9 cellular contexts compared by ENCODE assay signal in genomic region chr17:43645765-43646481, GRCh38. TPM values are rescaled to one million over a fixed set of nuclear protein-coding genes. Genes with fewer than 3 reads are reported as not detected.
DNase-seq lines count a peak whose midpoint lies in the region; ATAC-seq, FAIRE-seq and TF ChIP-seq lines count a peak whose summit lies in the region.
"Had no signal": no experiment of that assay in that cellular context is flagged by ENCODE, and none has a peak within 500 bp of the region (broad histone marks: within the 10 kb centered on the region; RNA-seq: fewer than 3 reads in every experiment).

No MANE protein-coding gene starts in this region.

- POLR2A ChIA-PET in PC-9 (lab: Charles Lee; ENCODE audit: unreplicated experiment) = no interaction called here

- H3K4me3 ChIP-seq in mammary epithelial cell (replicated peaks in 1 of 3; ENCODE audit: insufficient read depth in 1 of 3, low read depth in 2 of 3, low read length in 3 of 3) (peak overlapping the region in 2 of 3 experiments; percentile 35 to 37), PC-9 (no peak overlapping the region)

- H3K9me2 ChIP-seq in PC-9 (ENCODE audit: insufficient read depth) = no peaks in the 10 kb centered on the region

- H3K4me3 Mint-ChIP-seq in stimulated activated naive B cell treated with anti-CD40 and anti-IgM and Interleukin-4, amounts not matched to agents 10 μg/mL and 1 μg/mL and 100 μg/mL, for 72 hours = peak overlapping the region; percentile 36 to 43

- in situ Hi-C loops in mammary epithelial cell (cut with MboI; ENCODE audit: low sequenced_read_pairs in 2 of 2) = no loop called here

- dilution Hi-C loops in mammary epithelial cell (cut with HindIII; ENCODE audit: low sequenced_read_pairs) = no loop called here

- H3K4me1 Mint-ChIP-seq in stimulated activated naive B cell treated with anti-CD40 and anti-IgM and Interleukin-4, amounts not matched to agents 10 μg/mL and 1 μg/mL and 100 μg/mL, for 72 hours = no peaks in the 10 kb centered on the region

- H2AFZ ChIP-seq in mammary epithelial cell (ENCODE audit: low read depth, low read length) = peak overlapping the region; percentile 77
- H2AFZ ChIP-seq in PC-9 = no peak overlapping the region

- no peak for FAIRE-seq in RCC 7860 (lab: Jason Lieb, UNC)

- peak in 1 of 2 donors; percentile 38 for ATAC-seq in stimulated activated naive B cell treated with anti-CD40 and anti-IgM and Interleukin-4, amounts not matched to agents 10 μg/mL and 1 μg/mL and 100 μg/mL, for 72 hours (replicated peaks)
- ATAC-seq in HG02623 (IDR thresholded peaks at IDR 0.05; ENCODE audit: unreplicated experiment) = no peak

- no peak overlapping the region for H3K27ac ChIP-seq in mammary epithelial cell (ENCODE audit: insufficient read depth, low read depth, low read length)
- H3K27ac ChIP-seq in PC-9 = no peak overlapping the region

- H3K79me2 ChIP-seq in mammary epithelial cell (ENCODE audit: insufficient read depth, low read length) = no peaks in the 10 kb centered on the region
- no peaks in the 10 kb centered on the region for H3K79me2 ChIP-seq in PC-9 (ENCODE audit: low read depth)

- WGBS in mammary epithelial cell (ENCODE audit: low coverage, missing lambda C conversion rate) = 23% methylated on average over 28 of the region's 72 CpGs

- H3K36me3 ChIP-seq in mammary epithelial cell (ENCODE audit: insufficient read depth, low read length) (no peaks in the 10 kb centered on the region), PC-9 (ENCODE audit: low read depth) (no peaks in the 10 kb centered on the region)

- peaks cover 6% of the 10 kb centered on the region; the same call in 1 of the 2 replicates for H3F3A ChIP-seq in PC-9 (ENCODE audit: insufficient read depth, low read depth)

- peak overlapping the region; percentile 88 for H3K4me2 ChIP-seq in mammary epithelial cell (ENCODE audit: insufficient read depth, low read depth, low read length)
- no peak overlapping the region for H3K4me2 ChIP-seq in PC-9

- no peak overlapping the region for H3K9ac ChIP-seq in mammary epithelial cell (ENCODE audit: insufficient read depth, low read length)

- BruUV-seq in mammary epithelial cell (replicated peaks; lab: Mats Ljungman, UMichigan) = no TSS peak
- BruUV-seq in PC-9 (replicated peaks; lab: Mats Ljungman, UMichigan) = no TSS peak

- no peaks in the 10 kb centered on the region for H3K27me3 ChIP-seq in mammary epithelial cell (ENCODE audit: insufficient read depth, low read length)
- H3K27me3 ChIP-seq in PC-9 (ENCODE audit: insufficient read depth, low read depth) = no peaks in the 10 kb centered on the region

- H3K4me1 ChIP-seq in mammary epithelial cell (ENCODE audit: insufficient read depth, low read length) (peaks cover 8% of the 10 kb centered on the region), PC-9 (replicated peaks; ENCODE audit: insufficient read depth) (no peaks in the 10 kb centered on the region)

- H3K9me3 ChIP-seq in mammary epithelial cell (replicated peaks; ENCODE audit: insufficient read depth, low read length) = no peaks in the 10 kb centered on the region
- no peaks in the 10 kb centered on the region for H3K9me3 ChIP-seq in PC-9 (ENCODE audit: insufficient read depth, low read depth)

- no peak overlapping the region for H3K27ac Mint-ChIP-seq in stimulated activated naive B cell treated with anti-CD40 and anti-IgM and Interleukin-4, amounts not matched to agents 10 μg/mL and 1 μg/mL and 100 μg/mL, for 72 hours

- no peak for TF ChIP-seq CTCF in mammary epithelial cell (conservative IDR thresholded peaks at IDR 0.05 in 1 of 2, IDR thresholded peaks at IDR 0.05 in 1 of 2; ENCODE audit: extremely low read depth in 1 of 2, insufficient read depth in 1 of 2, low read depth in 1 of 2, low read length in 2 of 2)
- TF ChIP-seq CTCF in PC-9 (conservative IDR thresholded peaks at IDR 0.05) = no peak

- CTCF ChIA-PET in mammary epithelial cell (lab: Charles Lee; ENCODE audit: low non-redundant PET) (no interaction called here), PC-9 (lab: Charles Lee) (no interaction called here)

- H3K27me3 Mint-ChIP-seq in stimulated activated naive B cell treated with anti-CD40 and anti-IgM and Interleukin-4, amounts not matched to agents 10 μg/mL and 1 μg/mL and 100 μg/mL, for 72 hours = peaks cover 39 to 57% of the 10 kb centered on the region in 2 donors

- H4K20me1 ChIP-seq in mammary epithelial cell (ENCODE audit: insufficient read depth, low read length) (no peaks in the 10 kb centered on the region), PC-9 (ENCODE audit: insufficient read depth) (no peaks in the 10 kb centered on the region)

- intact Hi-C loops in mammary epithelial cell (cut with micrococcal nuclease) = no loop called here
- intact Hi-C loops in PC-9 (cut with micrococcal nuclease; ENCODE audit: unreplicated experiment) = no loop called here

- H3K9me3 Mint-ChIP-seq in stimulated activated naive B cell treated with anti-CD40 and anti-IgM and Interleukin-4, amounts not matched to agents 10 μg/mL and 1 μg/mL and 100 μg/mL, for 72 hours = no peaks in the 10 kb centered on the region

- no peaks in the 10 kb centered on the region for H3K36me3 Mint-ChIP-seq in stimulated activated naive B cell treated with anti-CD40 and anti-IgM and Interleukin-4, amounts not matched to agents 10 μg/mL and 1 μg/mL and 100 μg/mL, for 72 hours

- DNase-seq in HuH-7 (ENCODE audit: low spot score) (peak; percentile 45), mammary epithelial cell (no peak), islet precursor cell (peak; percentile 84), PC-9 (no peak), RCC 7860 (ENCODE audit: low spot score) (no peak), NOMO-1 treated with DMSO at 0.1 percent for 48 hours (lab: John Stamatoyannopoulos, UW; ENCODE audit: unreplicated experiment) (no peak)
- no peak for DNase-seq in stimulated activated naive B cell treated with anti-CD40 and anti-IgM and Interleukin-4, amounts not matched to agents 10 μg/mL and 1 μg/mL and 100 μg/mL, for 72 hours
- DNase-seq: T-helper 2 cell had no signal

RNA-seq across cellular contexts. Expression of gene MEOX1, which starts 15.8 kb away (rescaled TPM):
- total RNA-seq in mammary epithelial cell (not detected), PC-9 (2021) (0.25 and 0.72 TPM in 2 replicates)
- polyA plus RNA-seq in mammary epithelial cell = not detected
- polyA minus RNA-seq in mammary epithelial cell = not detected

Comparison
In these comparisons a context has a peak if more than half of its experiments do, and no peak if none do; other contexts are left out.
1. DNase-seq: peak in HuH-7 (single experiment) and islet precursor cell (single experiment); none in mammary epithelial cell (single experiment), stimulated activated naive B cell treated with anti-CD40 and anti-IgM and Interleukin-4, amounts not matched to agents 10 μg/mL and 1 μg/mL and 100 μg/mL, for 72 hours (single experiment), PC-9 (0 of 2), RCC 7860 (single experiment) and NOMO-1 treated with DMSO at 0.1 percent for 48 hours (single experiment).